Comparison of ENCODE assay signal across 8 cellular contexts in genomic region chr21:44802396-44803153, GRCh38. TPM values are rescaled to one million over a fixed set of nuclear protein-coding genes. Genes with fewer than 3 reads are reported as not detected.
DNase-seq lines count a peak whose midpoint lies in the region; TF ChIP-seq lines count a peak whose summit lies in the region.

No MANE protein-coding gene starts in this region.

- H2AK5ac ChIP-seq in mesenchymal stem cell (ENCODE audit: low read length, severe bottlenecking) = no peak overlapping the region

- no peaks in the 10 kb centered on the region for H3K27me3 Mint-ChIP-seq in activated CD4-positive, alpha-beta T cell treated with anti-CD3 and anti-CD28 coated beads, Interleukin-2, amount 10 ng/mL, durations not matched to agents 7 days and 5 days

- H2BK12ac ChIP-seq in mesenchymal stem cell (ENCODE audit: low read length in 2 of 2) = no peak overlapping the region

- H3K36me3 ChIP-seq in brain microvascular endothelial cell (replicated peaks) (peaks cover 30% of the 10 kb centered on the region), mesenchymal stem cell (ENCODE audit: control insufficient read depth in 1 of 2, insufficient read depth in 2 of 2, low read depth in 1 of 2, low read length in 2 of 2) (peaks cover 25 to 62% of the 10 kb centered on the region in 2 experiments)

- no peak overlapping the region for H3K18ac ChIP-seq in mesenchymal stem cell (ENCODE audit: low read depth in 1 of 2, low read length in 2 of 2)

- H4K8ac ChIP-seq in mesenchymal stem cell (ENCODE audit: low read length) = no peak overlapping the region

- in situ Hi-C loops in brain microvascular endothelial cell (cut with HindIII; ENCODE audit: low pct_ligation_motif_present, low sequenced_read_pairs) = loop anchor here (10.0 kb wide), 1 partner anchor 52 kb away; no protein-coding TSS in a partner anchor

- H3K9me3 ChIP-seq in mesenchymal stem cell (ENCODE audit: control insufficient read depth, low read length) = no peaks in the 10 kb centered on the region

- H3K23ac ChIP-seq in mesenchymal stem cell (ENCODE audit: low read length in 2 of 2) = no peak overlapping the region

- peak overlapping the region; percentile 85 for H3K4me3 Mint-ChIP-seq in activated CD4-positive, alpha-beta T cell treated with anti-CD3 and anti-CD28 coated beads, Interleukin-2, amount 10 ng/mL, durations not matched to agents 7 days and 5 days

- peaks cover 7% of the 10 kb centered on the region for H3K4me1 ChIP-seq in mesenchymal stem cell (ENCODE audit: control insufficient read depth, insufficient read depth, low read depth, low read length)

- H2BK120ac ChIP-seq in mesenchymal stem cell (ENCODE audit: low read depth, low read length) = no peak overlapping the region

- WGBS in mesenchymal stem cell = 20% methylated on average over 29 of the region's 32 CpGs

- CTCF ChIA-PET in activated CD4-positive, alpha-beta T cell treated with anti-CD3 and anti-CD28 coated beads, Interleukin-2, amount 10 ng/mL, durations not matched to agents 7 days and 5 days (lab: Charles Lee) = interaction anchor here (1.2 to 2.7 kb wide), 4 partner anchors 9 to 81 kb away, joined by 4 to 12 read pairs (median 4); partner anchors contain the start of gene PTTG1IP

- H3K14ac ChIP-seq in mesenchymal stem cell (ENCODE audit: low read length in 2 of 2) = peak overlapping the region in 1 of 2 experiments; percentile 26

- H3K4me3 ChIP-seq in brain microvascular endothelial cell (ENCODE audit: low read depth, low read length) = peak overlapping the region; percentile 86
- H3K4me3 ChIP-seq in mesenchymal stem cell (ENCODE audit: insufficient read depth in 1 of 2, low read depth in 1 of 2, low read length in 2 of 2) = peak overlapping the region; percentile 83 to 86

- H2BK15ac ChIP-seq in mesenchymal stem cell (ENCODE audit: low read depth, poor library complexity, severe bottlenecking) = no peak overlapping the region

- TF ChIP-seq CTCF in brain microvascular endothelial cell (IDR thresholded peaks at IDR 0.05; ENCODE audit: low read depth, low read length, missing control alignments) = no peak

- peak overlapping the region in 1 of 2 experiments; percentile 81 for H3K4ac ChIP-seq in mesenchymal stem cell (ENCODE audit: low read depth in 1 of 2, low read length in 2 of 2)

- DNase-seq in activated CD4-positive, alpha-beta T cell treated with anti-CD3 and anti-CD28 coated beads, Interleukin-2, amount 10 ng/mL, durations not matched to agents 7 days and 5 days = no peak
- no peak for DNase-seq in activated CD4-positive, alpha-beta T cell treated with anti-CD3 and anti-CD28 coated beads for 4 hours
- peak; percentile 25 for DNase-seq in M059J (ENCODE audit: low read depth)
- no peak for DNase-seq in brain microvascular endothelial cell
- peak; percentile 33 for DNase-seq in mesenchymal stem cell
- no peak for DNase-seq in NCI-H1436 (lab: John Stamatoyannopoulos, UW)
- no peak for DNase-seq in Ammon's horn (ENCODE audit: low spot score)
- no peak for DNase-seq in NCI-H1092 (lab: John Stamatoyannopoulos, UW)

- peaks cover 40% of the 10 kb centered on the region for H3K4me1 Mint-ChIP-seq in activated CD4-positive, alpha-beta T cell treated with anti-CD3 and anti-CD28 coated beads, Interleukin-2, amount 10 ng/mL, durations not matched to agents 7 days and 5 days

- POLR2A ChIA-PET in activated CD4-positive, alpha-beta T cell treated with anti-CD3 and anti-CD28 coated beads, Interleukin-2, amount 10 ng/mL, durations not matched to agents 7 days and 5 days (lab: Charles Lee) = no interaction called here

- H3K9ac ChIP-seq in mesenchymal stem cell (ENCODE audit: low read length) = peak overlapping the region; percentile 82

- H3K9me3 Mint-ChIP-seq in activated CD4-positive, alpha-beta T cell treated with anti-CD3 and anti-CD28 coated beads, Interleukin-2, amount 10 ng/mL, durations not matched to agents 7 days and 5 days = no peaks in the 10 kb centered on the region

- H3K4me2 ChIP-seq in mesenchymal stem cell (ENCODE audit: low read length, poor library complexity, severe bottlenecking) = peak overlapping the region; percentile 84

- H4K91ac ChIP-seq in mesenchymal stem cell (ENCODE audit: low read length) = no peak overlapping the region

- H2AFZ ChIP-seq in mesenchymal stem cell (ENCODE audit: low read depth, low read length) = peak overlapping the region; percentile 46

- H3K36me3 Mint-ChIP-seq in activated CD4-positive, alpha-beta T cell treated with anti-CD3 and anti-CD28 coated beads, Interleukin-2, amount 10 ng/mL, durations not matched to agents 7 days and 5 days (ENCODE audit: low read depth) = peaks cover 42% of the 10 kb centered on the region

- peak overlapping the region; percentile 76 for H3K27ac Mint-ChIP-seq in activated CD4-positive, alpha-beta T cell treated with anti-CD3 and anti-CD28 coated beads, Interleukin-2, amount 10 ng/mL, durations not matched to agents 7 days and 5 days

- peaks cover 41% of the 10 kb centered on the region for H3K79me1 ChIP-seq in mesenchymal stem cell (replicated peaks; ENCODE audit: low read length, poor library complexity, severe bottlenecking)

- no peak overlapping the region for H3K27ac ChIP-seq in brain microvascular endothelial cell
- no peak overlapping the region for H3K27ac ChIP-seq in mesenchymal stem cell (ENCODE audit: low read length, poor library complexity, severe bottlenecking)

- no peak overlapping the region for H2BK5ac ChIP-seq in mesenchymal stem cell (ENCODE audit: low read depth, low read length, poor library complexity, severe bottlenecking)

- no peaks in the 10 kb centered on the region for H3K27me3 ChIP-seq in brain microvascular endothelial cell (replicated peaks)
- H3K27me3 ChIP-seq in mesenchymal stem cell (ENCODE audit: control insufficient read depth in 1 of 2, insufficient read depth in 1 of 2, low read length in 2 of 2) = no peaks in the 10 kb centered on the region

RNA-seq across cellular contexts. Expression of gene UBE2G2, which starts 1.0 kb away (rescaled TPM):
- total RNA-seq in activated CD4-positive, alpha-beta T cell treated with anti-CD3 and anti-CD28 coated beads, Interleukin-2, amount 10 ng/mL, durations not matched to agents 7 days and 5 days = 100 to 1,000 TPM in 1 of 2 experiments, 10 to 100 TPM in 1; 95.8 to 103 TPM
- 74.0 and 90.6 TPM in 2 replicates for total RNA-seq in M059J (2014; rRNA removed; shearing (Covaris generic))
- polyA plus RNA-seq in mesenchymal stem cell (2013, experiment 1 of 2) = 40.3 TPM
- polyA plus RNA-seq in mesenchymal stem cell (2013, experiment 2 of 2) = 37.8 TPM

RNA-seq across cellular contexts. Expression of gene SUMO3, which starts 15.3 kb away (rescaled TPM):
- total RNA-seq in activated CD4-positive, alpha-beta T cell treated with anti-CD3 and anti-CD28 coated beads, Interleukin-2, amount 10 ng/mL, durations not matched to agents 7 days and 5 days = 10 to 100 TPM; 91.1 to 97.9 TPM
- total RNA-seq in M059J (2014; rRNA removed; shearing (Covaris generic)) = 198 and 200 TPM in 2 replicates
- 110 TPM for polyA plus RNA-seq in mesenchymal stem cell (2013, experiment 1 of 2)
- 108 TPM for polyA plus RNA-seq in mesenchymal stem cell (2013, experiment 2 of 2)

Comparison
In these comparisons a context has a peak if more than half of its experiments do, and no peak if none do; other contexts are left out.
1. DNase-seq: peak in M059J (single experiment) and mesenchymal stem cell (single experiment); none in activated CD4-positive, alpha-beta T cell treated with anti-CD3 and anti-CD28 coated beads, Interleukin-2, amount 10 ng/mL, durations not matched to agents 7 days and 5 days (single experiment), activated CD4-positive, alpha-beta T cell treated with anti-CD3 and anti-CD28 coated beads for 4 hours (0 of 2), brain microvascular endothelial cell (single experiment), NCI-H1436 (single experiment), Ammon's horn (single experiment) and NCI-H1092 (single experiment).